In genomic region chr2:131584380-131584779, GRCh38 we compare ENCODE assay signal across 22 cellular contexts.
DNase-seq lines count a peak whose midpoint lies in the region; ATAC-seq and TF ChIP-seq lines count a peak whose summit lies in the region.
"Had no signal": no experiment of that assay in that cellular context is flagged by ENCODE, and none has a peak within 500 bp of the region (broad histone marks: within the 10 kb centered on the region; RNA-seq: fewer than 3 reads in every experiment).

No MANE protein-coding gene starts in this region.

- no peak overlapping the region for H2AFZ ChIP-seq in OCI-LY1 (ENCODE audit: low read length)

- no peaks in the 10 kb centered on the region for H4K20me1 ChIP-seq in OCI-LY1 (ENCODE audit: insufficient read depth, low read length)

- peaks cover 100% of the 10 kb centered on the region for H3K4me1 ChIP-seq in OCI-LY1 (ENCODE audit: insufficient read depth, low read length, severe bottlenecking)
- H3K4me1 ChIP-seq: ascending aorta, testis had no signal

- no peaks in the 10 kb centered on the region for H3K9me2 ChIP-seq in OCI-LY1 (ENCODE audit: low read depth, low read length)

- DNase-seq in HEK293T (ENCODE audit: extremely low spot score) = no peak
- DNase-seq in NCI-H2081 (lab: John Stamatoyannopoulos, UW) = no peak
- no peak for DNase-seq in glomerular visceral epithelial cell (ENCODE audit: extremely low spot score)
- no peak for DNase-seq in hepatic stellate cell (ENCODE audit: low spot score)
- DNase-seq: activated CD4-positive, alpha-beta T cell treated with anti-CD3 and anti-CD28 coated beads, Interleukin-2, amount 10 ng/mL, durations not matched to agents 24 days and 14 days; activated CD8-positive, alpha-beta memory T cell treated with anti-CD3 and anti-CD28 coated beads, Interleukin-2, amount 10 ng/mL, durations not matched to agents 7 days and 5 days; caudate nucleus; CD4-positive, alpha-beta memory T cell; DMS 273 treated with DMSO at 0.1 percent for 48 hours; NCI-H1417 treated with DMSO at 0.1 percent for 48 hours; NCI-H524 treated with DMSO at 0.1 percent for 48 hours; nucleus accumbens; PC-3; SHP77; stimulated activated CD4-positive, alpha-beta T cell treated with anti-CD3 and anti-CD28 coated beads, Interleukin-1b, Interleukin-23, amount 100 ng/mL, for 48 hours; testis had no signal

- H3K27ac ChIP-seq in OCI-LY1 (ENCODE audit: low read depth, low read length, poor library complexity, severe bottlenecking) = peak overlapping the region; percentile 92
- H3K27ac ChIP-seq: ascending aorta, testis had no signal

- CTCF ChIA-PET in HEK293T (lab: Yijun Ruan, JAX) = no interaction called here

- H3K9me3 ChIP-seq in OCI-LY1 (ENCODE audit: low read length) = no peaks in the 10 kb centered on the region
- H3K9me3 ChIP-seq: ascending aorta, testis had no signal

- no peaks in the 10 kb centered on the region for H3K27me3 ChIP-seq in OCI-LY1 (ENCODE audit: insufficient read depth, low read length)
- H3K27me3 ChIP-seq: ascending aorta, testis had no signal

- no peak overlapping the region for H3K4me3 ChIP-seq in OCI-LY1 (ENCODE audit: low read depth, low read length, poor library complexity, severe bottlenecking)
- H3K4me3 ChIP-seq: ascending aorta, testis had no signal

- no peaks in the 10 kb centered on the region for H3K36me3 ChIP-seq in OCI-LY1 (ENCODE audit: insufficient read depth, low read length)
- H3K36me3 ChIP-seq: ascending aorta had no signal

- no peaks in the 10 kb centered on the region for H3K79me2 ChIP-seq in OCI-LY1 (ENCODE audit: insufficient read depth, low read length)

- no peak overlapping the region for H3K9ac ChIP-seq in OCI-LY1 (ENCODE audit: low read length)

- peak; percentile 21 for ATAC-seq in GM18519 (IDR thresholded peaks at IDR 0.05; ENCODE audit: low FRiP score, unreplicated experiment)
- peak; percentile 19 for ATAC-seq in HG02852 (IDR thresholded peaks at IDR 0.05; ENCODE audit: unreplicated experiment)
- ATAC-seq: activated CD8-positive, alpha-beta memory T cell treated with anti-CD3 and anti-CD28 coated beads, Interleukin-2, amount 10 ng/mL, durations not matched to agents 7 days and 5 days; activated naive CD4-positive, alpha-beta T cell treated with anti-CD3 and anti-CD28 coated beads, Interleukin-2, amount 50 U/mL, for 72 hours; PC-3; stimulated activated effector memory CD8-positive, alpha-beta T cell treated with anti-CD3 and anti-CD28 coated beads, Interleukin-12 subunit alpha, Interleukin-12 subunit beta, amount 100 ng/mL, for 72 hours had no signal

- POLR2A ChIA-PET in HEK293T (lab: Yijun Ruan, JAX) = no interaction called here

- H3K4me2 ChIP-seq in OCI-LY1 (ENCODE audit: low read length) = no peak overlapping the region

- no peak for TF ChIP-seq CTCF in OCI-LY1 (IDR thresholded peaks at IDR 0.05; ENCODE audit: low read length)

- H3F3A ChIP-seq in OCI-LY1 (ENCODE audit: insufficient read depth, low read length) = no peaks in the 10 kb centered on the region

TF ChIP-seq in HEK293T, 16 proteins besides CTCF, POLR2A, EP300 and RAD21:
- no peak for TF ChIP-seq SP1 (IDR thresholded peaks at IDR 0.05)
- TF ChIP-seq ELF4 (IDR thresholded peaks at IDR 0.05) = no peak
- no peak for TF ChIP-seq PKNOX1 (IDR thresholded peaks at IDR 0.05)
- no peak for TF ChIP-seq HDGF (IDR thresholded peaks at IDR 0.05; ENCODE audit: borderline replicate concordance)
- TF ChIP-seq SUZ12 (IDR thresholded peaks at IDR 0.05) = no peak
- no peak for TF ChIP-seq CTBP1 (IDR thresholded peaks at IDR 0.05; ENCODE audit: borderline replicate concordance)
- no peak for TF ChIP-seq NFRKB (IDR thresholded peaks at IDR 0.05)
- no peak for TF ChIP-seq BHLHE40 (IDR thresholded peaks at IDR 0.05; ENCODE audit: borderline replicate concordance)
- no peak for TF ChIP-seq FOXM1 (IDR thresholded peaks at IDR 0.05; ENCODE audit: borderline replicate concordance)
- no peak for TF ChIP-seq L3MBTL2 (conservative IDR thresholded peaks at IDR 0.05)
- TF ChIP-seq FOXA1 (IDR thresholded peaks at IDR 0.05) = no peak
- no peak for TF ChIP-seq ZNF384 (IDR thresholded peaks at IDR 0.05)
- TF ChIP-seq TARDBP (IDR thresholded peaks at IDR 0.05) = no peak
- no peak for TF ChIP-seq FOXK2 (IDR thresholded peaks at IDR 0.05)
- TF ChIP-seq LEF1 (IDR thresholded peaks at IDR 0.05; ENCODE audit: borderline replicate concordance) = no peak
- TF ChIP-seq ARNT (IDR thresholded peaks at IDR 0.05) = no peak
